3 cellular contexts compared by ENCODE assay signal in genomic region chr4:14504162-14504561, GRCh38.
"Had no signal": no experiment of that assay in that cellular context is flagged by ENCODE, and none has a peak within 500 bp of the region (broad histone marks: within the 10 kb centered on the region; RNA-seq: fewer than 3 reads in every experiment).

No MANE protein-coding gene starts in this region.

- DNase-seq: GDM1, GF-D8 had no signal

- ATAC-seq: GM12878 had no signal

- H3K4me3 ChIP-seq: GM12878 had no signal
